Comparison of ENCODE assay signal across 1 cellular context in the genomic region with DNA sequence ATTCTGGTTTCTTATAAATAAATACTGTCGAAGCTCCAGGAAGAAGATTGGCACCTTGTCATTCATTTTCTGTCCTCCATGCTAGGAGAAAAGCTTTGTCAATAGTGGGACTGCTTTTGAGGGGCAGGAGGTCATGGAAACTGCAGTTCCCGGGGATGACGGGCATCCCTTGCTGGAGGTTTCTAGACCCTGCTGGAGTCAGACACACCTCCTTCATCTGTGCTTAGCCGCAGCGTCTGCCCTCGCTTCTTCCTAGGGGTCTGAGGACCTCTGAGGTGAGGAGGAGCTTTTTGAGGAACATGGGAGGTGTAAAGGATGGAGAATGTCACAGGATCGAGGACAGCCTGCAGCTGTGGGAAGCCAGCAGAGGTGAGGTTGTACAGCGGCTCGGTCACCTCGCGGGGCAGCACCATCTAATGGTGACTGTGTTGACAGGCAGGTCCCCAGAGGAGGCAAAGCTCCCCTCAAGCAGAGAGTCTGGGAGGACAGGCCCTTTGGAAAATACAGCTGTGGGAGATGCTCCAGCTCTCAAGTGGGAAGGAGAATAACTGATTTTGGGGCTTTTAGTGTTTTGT.
TF ChIP-seq lines count a peak whose summit lies in the region.

No MANE protein-coding gene starts in this region.

TF ChIP-seq in IMR-90, 13 proteins besides CTCF, POLR2A, EP300 and RAD21 (continued from another document):
- TF ChIP-seq, protein P1, sequence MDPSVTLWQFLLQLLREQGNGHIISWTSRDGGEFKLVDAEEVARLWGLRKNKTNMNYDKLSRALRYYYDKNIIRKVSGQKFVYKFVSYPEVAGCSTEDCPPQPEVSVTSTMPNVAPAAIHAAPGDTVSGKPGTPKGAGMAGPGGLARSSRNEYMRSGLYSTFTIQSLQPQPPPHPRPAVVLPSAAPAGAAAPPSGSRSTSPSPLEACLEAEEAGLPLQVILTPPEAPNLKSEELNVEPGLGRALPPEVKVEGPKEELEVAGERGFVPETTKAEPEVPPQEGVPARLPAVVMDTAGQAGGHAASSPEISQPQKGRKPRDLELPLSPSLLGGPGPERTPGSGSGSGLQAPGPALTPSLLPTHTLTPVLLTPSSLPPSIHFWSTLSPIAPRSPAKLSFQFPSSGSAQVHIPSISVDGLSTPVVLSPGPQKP (IDR thresholded peaks at IDR 0.05; ENCODE audit: borderline replicate concordance, low read depth, low read length) = no peak
- TF ChIP-seq MXI1 (IDR thresholded peaks at IDR 0.05; ENCODE audit: borderline replicate concordance, low read depth, low read length) (no peak), MAFK (IDR thresholded peaks at IDR 0.05; ENCODE audit: low read depth, low read length) (no peak)
